16 cellular contexts compared by ENCODE assay signal in genomic region chr3:16180737-16181134, GRCh38. TPM values are rescaled to one million over a fixed set of nuclear protein-coding genes. Genes with fewer than 3 reads are reported as not detected.
"Had no signal": no experiment of that assay in that cellular context is flagged by ENCODE, and none has a peak within 500 bp of the region (broad histone marks: within the 10 kb centered on the region; RNA-seq: fewer than 3 reads in every experiment).

No MANE protein-coding gene starts in this region.

- H3K9me3 ChIP-seq: neutrophil had no signal

- H3K27me3 ChIP-seq: brain microvascular endothelial cell had no signal

- DNase-seq: activated CD4-positive, alpha-beta T cell treated with anti-CD3 and anti-CD28 coated beads, Interleukin-2, amount 50 U/mL, for 1 hour; activated CD8-positive, alpha-beta memory T cell treated with anti-CD3 and anti-CD28 coated beads for 24 hours; activated naive CD8-positive, alpha-beta T cell treated with anti-CD3 and anti-CD28 coated beads for 36 hours; effector memory CD4-positive, alpha-beta T cell; hippocampal formation; mesendoderm; natural killer cell; retina; stimulated activated CD4-positive, alpha-beta T cell treated with anti-CD3 and anti-CD28 coated beads, Interleukin-15, amount 100 ng/mL, for 24 hours; stimulated activated CD4-positive, alpha-beta T cell treated with anti-CD3 and anti-CD28 coated beads, Interleukin-4, amount 100 ng/mL, for 1 hour; stimulated activated naive B cell treated with anti-CD40 and anti-IgM and Interleukin-4, amounts not matched to agents 10 μg/mL and 1 μg/mL and 100 μg/mL, for 72 hours had no signal

- H3K36me3 ChIP-seq: brain microvascular endothelial cell, neutrophil had no signal

- H3K27ac ChIP-seq: brain microvascular endothelial cell, neutrophil had no signal

- ATAC-seq: left lobe of liver; natural killer cell; stimulated activated naive B cell treated with anti-CD40 and anti-IgM and Interleukin-4, amounts not matched to agents 10 μg/mL and 1 μg/mL and 100 μg/mL, for 72 hours had no signal

RNA-seq across cellular contexts. Expression of gene GALNT15, which starts 6.3 kb away (rescaled TPM):
- total RNA-seq: activated naive CD8-positive, alpha-beta T cell treated with anti-CD3 and anti-CD28 coated beads for 36 hours; activated T-helper 1 cell treated with anti-CD3 and anti-CD28 coated beads, Interleukin-12 subunit alpha, Interleukin-12 subunit beta, Interleukin-2, Interleukin-4 antibody, amounts not matched to agents 30 ng/mL and 10 ng/mL and 1 ng/mL, durations not matched to agents 14 hours and 24 hours and 36 hours; natural killer cell had no signal
- polyA plus RNA-seq: keratinocyte had no signal
